ENCODE assay signal across 21 cellular contexts in the genomic region with DNA sequence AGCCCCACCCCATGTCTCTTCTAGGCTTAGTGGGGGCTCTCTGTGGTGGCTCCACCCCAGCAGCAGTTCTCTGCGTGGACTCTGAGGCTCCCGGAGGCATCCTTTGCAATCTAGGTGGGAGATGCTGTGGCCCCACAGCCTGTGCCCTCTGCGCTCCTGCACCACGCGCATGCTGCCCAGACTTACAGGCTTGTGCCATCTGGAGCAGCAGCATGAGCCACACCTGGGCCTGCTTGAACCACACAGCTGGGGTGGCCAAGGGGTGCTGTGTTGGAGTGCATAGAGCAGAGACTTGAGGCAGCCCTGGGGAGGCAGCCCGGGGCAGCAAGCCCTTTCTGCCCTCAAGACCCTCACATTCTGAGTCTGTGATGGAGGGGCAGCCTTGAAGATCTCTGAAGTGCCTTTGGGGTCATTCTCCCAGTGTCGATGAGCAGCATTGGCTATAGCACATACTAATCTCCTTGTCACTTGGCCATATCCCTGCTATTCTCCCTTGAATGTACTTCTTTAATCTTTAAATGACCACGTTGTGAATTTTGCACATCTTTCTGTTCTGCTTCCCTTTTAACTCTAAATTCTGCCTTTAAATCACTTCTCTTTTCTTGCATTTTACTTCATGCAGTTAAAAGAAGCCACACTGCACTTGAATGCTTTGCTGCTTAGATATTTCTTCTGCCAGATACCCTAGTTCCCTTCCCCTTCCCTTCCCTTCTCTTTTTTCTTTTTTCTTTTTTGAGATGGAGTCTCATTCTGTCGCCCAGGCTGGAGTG.
DNase-seq lines count a peak whose midpoint lies in the region; ATAC-seq and TF ChIP-seq lines count a peak whose summit lies in the region.
"Had no signal": no experiment of that assay in that cellular context is flagged by ENCODE, and none has a peak within 500 bp of the region (broad histone marks: within the 10 kb centered on the region; RNA-seq: fewer than 3 reads in every experiment).

No MANE protein-coding gene starts in this region.

- H2BK12ac ChIP-seq in neuronal stem cell (ENCODE audit: low read length), result no peak overlapping the region

- peak overlapping the region in 8 of 11 experiments; percentile 29 to 96 (median 84); a peak in 14 of 22 replicates for H3K4me2 ChIP-seq in BLaER1 treated with 17β-estradiol and CSF1 and Interleukin-3, amounts not matched to agents 10 nM and 100 nM
- H3K4me2 ChIP-seq in neuronal stem cell (ENCODE audit: insufficient read depth, low read length, poor library complexity, severe bottlenecking), result no peak overlapping the region

- H3K18ac ChIP-seq in neuronal stem cell (ENCODE audit: low read length), result no peak overlapping the region

- no peaks in the 10 kb centered on the region for H3K79me1 ChIP-seq in neuronal stem cell (ENCODE audit: low read depth, low read length)

- H3K27me3 ChIP-seq in BLaER1 treated with 17β-estradiol and CSF1 and Interleukin-3, amounts not matched to agents 10 nM and 100 nM, result no peaks in the 10 kb centered on the region
- H3K27me3 ChIP-seq in Panc1 (ENCODE audit: control insufficient read depth, insufficient read depth, low read length) (no peaks in the 10 kb centered on the region), neuronal stem cell (ENCODE audit: control insufficient read depth in 3 of 3, insufficient read depth in 3 of 3, low read depth in 1 of 3, low read length in 3 of 3) (peaks cover 0 to 12% (median 0%) of the 10 kb centered on the region in 3 experiments)
- H3K27me3 ChIP-seq: MG63 had no signal

- peaks cover 50 to 87% (median 76%) of the 10 kb centered on the region in 10 experiments for H3K4me1 ChIP-seq in BLaER1 treated with 17β-estradiol and CSF1 and Interleukin-3, amounts not matched to agents 10 nM and 100 nM
- H3K4me1 ChIP-seq in Panc1 (ENCODE audit: control insufficient read depth, insufficient read depth, low read length), result no peaks in the 10 kb centered on the region; the same call in 1 of the 2 replicates
- H3K4me1 ChIP-seq in neuronal stem cell (ENCODE audit: control insufficient read depth in 2 of 2, insufficient read depth in 1 of 2, low read depth in 1 of 2, low read length in 2 of 2), result peaks cover 0 to 8% of the 10 kb centered on the region in 2 donors

- no CpG with 5 or more reads among the region's 9 CpGs for WGBS in neuronal stem cell (ENCODE audit: extremely low coverage in 2 of 2, insufficient read length in 2 of 2, insufficient replicate concordance in 1 of 2), 2 donors

- H3K27ac ChIP-seq in BLaER1 treated with 17β-estradiol and CSF1 and Interleukin-3, amounts not matched to agents 10 nM and 100 nM, result peak overlapping the region in 8 of 11 experiments; percentile 2 to 68 (median 36); a peak in 9 of 22 replicates
- H3K27ac ChIP-seq in Panc1 (ENCODE audit: low read length) (no peak overlapping the region), neuronal stem cell (replicated peaks; ENCODE audit: low read length) (no peak overlapping the region)
- H3K27ac ChIP-seq: 22Rv1, RWPE1, SJCRH30 had no signal

- no peak overlapping the region for H2AK5ac ChIP-seq in neuronal stem cell (ENCODE audit: low read depth, low read length)

- H2BK120ac ChIP-seq in neuronal stem cell (ENCODE audit: low read depth, low read length), result no peak overlapping the region

- peak overlapping the region; percentile 45 for H4K8ac ChIP-seq in neuronal stem cell (ENCODE audit: low read depth, low read length)

- in situ Hi-C loops in Panc1 (cut with HindIII; ENCODE audit: low pct_unique_long_range_greater_than_20kb, low sequenced_read_pairs), result no loop called here

- ATAC-seq in Panc1, result peak; percentile 37
- ATAC-seq in GM18909 (IDR thresholded peaks at IDR 0.05; ENCODE audit: poor library complexity, unreplicated experiment), result no peak
- no peak for ATAC-seq in GM21390 (IDR thresholded peaks at IDR 0.05; ENCODE audit: unreplicated experiment)
- ATAC-seq: CD8-positive, alpha-beta T cell; PC-3 had no signal

- H3K36me3 ChIP-seq in BLaER1 treated with 17β-estradiol and CSF1 and Interleukin-3, amounts not matched to agents 10 nM and 100 nM, result no peaks in the 10 kb centered on the region
- H3K36me3 ChIP-seq in Panc1 (ENCODE audit: control insufficient read depth, insufficient read depth, low read length) (no peaks in the 10 kb centered on the region), neuronal stem cell (replicated peaks in 1 of 2; ENCODE audit: control insufficient read depth in 2 of 2, insufficient read depth in 2 of 2, low read length in 2 of 2) (no peaks in the 10 kb centered on the region)
- H3K36me3 ChIP-seq: MG63, SJCRH30 had no signal

- no peaks in the 10 kb centered on the region for H3K9me3 ChIP-seq in BLaER1 treated with 17β-estradiol and CSF1 and Interleukin-3, amounts not matched to agents 10 nM and 100 nM (replicated peaks in 1 of 11)
- H3K9me3 ChIP-seq in Panc1 (ENCODE audit: control insufficient read depth, insufficient read depth, low read depth, low read length) (no peaks in the 10 kb centered on the region), neuronal stem cell (replicated peaks in 1 of 2; ENCODE audit: control insufficient read depth in 2 of 2, insufficient read depth in 1 of 2, low read depth in 1 of 2, low read length in 2 of 2) (no peaks in the 10 kb centered on the region)
- H3K9me3 ChIP-seq: MG63, SJCRH30 had no signal

- no peaks in the 10 kb centered on the region for H4K20me1 ChIP-seq in BLaER1 treated with 17β-estradiol and CSF1 and Interleukin-3, amounts not matched to agents 10 nM and 100 nM

- POLR2A ChIA-PET in Panc1 (lab: Charles Lee), result no interaction called here

- H2AFZ ChIP-seq in neuronal stem cell (ENCODE audit: low read length), result no peak overlapping the region

- no peak for TF ChIP-seq CTCF in Panc1 (IDR thresholded peaks at IDR 0.05)

- no peak overlapping the region for H3K4ac ChIP-seq in neuronal stem cell (ENCODE audit: low read length)

- DNase-seq in DMS 273 (lab: John Stamatoyannopoulos, UW; ENCODE audit: unreplicated experiment), result peak; percentile 27
- DNase-seq in DMS 273 treated with DMSO at 0.1 percent for 48 hours (lab: John Stamatoyannopoulos, UW), result no peak
- no peak for DNase-seq in Panc1 (ENCODE audit: low read depth, low spot score)
- DNase-seq in neuronal stem cell (ENCODE audit: low spot score), result no peak
- no peak for DNase-seq in stimulated activated CD4-positive, alpha-beta T cell treated with anti-CD3 and anti-CD28 coated beads, Interleukin-1b, Interleukin-23, amount 100 ng/mL, for 48 hours
- DNase-seq: Calu3; CD8-positive, alpha-beta T cell; Kasumi-1; MG63; NCI-H1105 treated with DMSO at 0.1 percent for 48 hours; NCI-H1694; NCI-H2081 treated with DMSO at 0.1 percent for 48 hours; NCI-H510A; NCI-H748 treated with DMSO at 0.1 percent for 48 hours; PC-3; SJCRH30 had no signal

- H2BK15ac ChIP-seq in neuronal stem cell (ENCODE audit: low read length), result no peak overlapping the region

- CTCF ChIA-PET in Panc1 (lab: Charles Lee), result no interaction called here

- no peak overlapping the region for H2BK5ac ChIP-seq in neuronal stem cell (ENCODE audit: low read length)

- H3K4me3 ChIP-seq in BLaER1 treated with 17β-estradiol and CSF1 and Interleukin-3, amounts not matched to agents 10 nM and 100 nM, result no peak overlapping the region
- H3K4me3 ChIP-seq in Panc1 (ENCODE audit: low read depth in 2 of 2, low read length in 2 of 2), result no peak overlapping the region
- no peak overlapping the region for H3K4me3 ChIP-seq in neuronal stem cell (ENCODE audit: low read length in 2 of 2)
- H3K4me3 ChIP-seq: MG63, SJCRH30 had no signal

- peak overlapping the region; percentile 47 for H3K14ac ChIP-seq in neuronal stem cell (ENCODE audit: low read length)

- H3K23ac ChIP-seq in neuronal stem cell (ENCODE audit: low read depth, low read length, poor library complexity), result peak overlapping the region; percentile 23

- H4K91ac ChIP-seq in neuronal stem cell (ENCODE audit: low read depth, low read length, poor library complexity), result no peak overlapping the region

- H3K9ac ChIP-seq in BLaER1 treated with 17β-estradiol and CSF1 and Interleukin-3, amounts not matched to agents 10 nM and 100 nM, result peak overlapping the region in 2 of 11 experiments; percentile 6 to 26; a peak in 1 of 22 replicates
- no peak overlapping the region for H3K9ac ChIP-seq in neuronal stem cell (ENCODE audit: low read depth, low read length, poor library complexity)

- BruUV-seq in Panc1 (replicated peaks; lab: Mats Ljungman, UMichigan), result no TSS peak

- intact Hi-C loops in Panc1 (cut with micrococcal nuclease; ENCODE audit: unreplicated experiment), result no loop called here

Comparison
In these comparisons a context has a peak if more than half of its experiments do, and no peak if none do; other contexts are left out.
1. H3K27ac ChIP-seq: peak in BLaER1 treated with 17β-estradiol and CSF1 and Interleukin-3, amounts not matched to agents 10 nM and 100 nM (8 of 11); none in Panc1 (single experiment) and neuronal stem cell (single experiment).